In the genomic region with DNA sequence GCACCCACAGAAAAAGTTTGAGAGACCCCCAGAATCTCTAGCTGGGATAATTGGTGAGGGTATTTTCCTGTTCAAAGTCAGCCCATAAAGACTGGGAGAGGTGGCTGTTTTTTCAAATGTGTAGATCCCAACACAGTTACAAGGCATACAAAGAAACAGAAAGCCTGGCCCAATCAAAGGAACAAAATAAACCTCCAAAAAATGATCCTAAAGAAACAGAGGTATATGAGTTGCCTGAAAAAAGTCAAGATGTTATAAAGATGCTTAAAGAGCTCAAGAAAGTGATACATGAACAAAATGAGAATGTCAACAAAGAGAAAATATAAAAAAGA, we compare ENCODE assay signal across 20 cellular contexts. TPM values are rescaled to one million over a fixed set of nuclear protein-coding genes. Genes with fewer than 3 reads are reported as not detected.
"Had no signal": no experiment of that assay in that cellular context is flagged by ENCODE, and none has a peak within 500 bp of the region (broad histone marks: within the 10 kb centered on the region; RNA-seq: fewer than 3 reads in every experiment).

No MANE protein-coding gene starts in this region.

- H3K79me2 ChIP-seq: hepatocyte had no signal

- H3K4me1 ChIP-seq: tibial nerve had no signal

- H3K27me3 ChIP-seq: esophagus squamous epithelium, hepatocyte, tibial nerve had no signal

- H3K36me3 Mint-ChIP-seq: activated naive CD4-positive, alpha-beta T cell treated with anti-CD3 and anti-CD28 coated beads, Interleukin-2, amount 50 U/mL, for 72 hours; natural killer cell; stimulated activated naive B cell treated with anti-CD40 and anti-IgM and Interleukin-4, amounts not matched to agents 10 μg/mL and 1 μg/mL and 100 μg/mL, for 72 hours had no signal

- ATAC-seq: activated naive CD4-positive, alpha-beta T cell treated with anti-CD3 and anti-CD28 coated beads, Interleukin-2, amount 50 U/mL, for 72 hours; natural killer cell had no signal

- H3K4me3 ChIP-seq: esophagus squamous epithelium, hepatocyte, mucosa of descending colon, skin epidermis, tibial nerve had no signal

- H2AFZ ChIP-seq: hepatocyte had no signal

- H3K9me3 ChIP-seq: esophagus squamous epithelium, mucosa of descending colon, tibial nerve had no signal

- DNase-seq: activated CD4-positive, alpha-beta T cell treated with anti-CD3 and anti-CD28 coated beads for 1 hour; activated CD4-positive, alpha-beta T cell treated with anti-CD3 and anti-CD28 coated beads, Interleukin-2, amount 50 U/mL, for 48 hours; activated effector memory CD4-positive, alpha-beta T cell treated with anti-CD3 and anti-CD28 coated beads, Interleukin-2, amount 50 U/mL, for 16 hours; activated T-cell treated with anti-CD3 and anti-CD28 coated beads, Interleukin-2, amount 50 U/mL, for 1 hour; esophagus squamous epithelium; natural killer cell; stimulated activated CD4-positive, alpha-beta T cell treated with anti-CD3 and anti-CD28 coated beads, Interleukin-15, amount 100 ng/mL, for 24 hours; stimulated activated CD4-positive, alpha-beta T cell treated with anti-CD3 and anti-CD28 coated beads, Interleukin-4, amount 100 ng/mL, for 1 hour; stimulated activated naive B cell treated with anti-CD40 and anti-IgM and Interleukin-4, amounts not matched to agents 10 μg/mL and 1 μg/mL and 100 μg/mL, for 72 hours; T1000 had no signal

- H3K9me3 Mint-ChIP-seq: activated naive CD4-positive, alpha-beta T cell treated with anti-CD3 and anti-CD28 coated beads, Interleukin-2, amount 50 U/mL, for 72 hours; natural killer cell; stimulated activated naive B cell treated with anti-CD40 and anti-IgM and Interleukin-4, amounts not matched to agents 10 μg/mL and 1 μg/mL and 100 μg/mL, for 72 hours had no signal

- H3K4me2 ChIP-seq: hepatocyte had no signal

- H3K27ac ChIP-seq: esophagus squamous epithelium, hepatocyte, skin epidermis, tibial nerve had no signal

- H3K27ac Mint-ChIP-seq: activated naive CD4-positive, alpha-beta T cell treated with anti-CD3 and anti-CD28 coated beads, Interleukin-2, amount 50 U/mL, for 72 hours; natural killer cell; stimulated activated naive B cell treated with anti-CD40 and anti-IgM and Interleukin-4, amounts not matched to agents 10 μg/mL and 1 μg/mL and 100 μg/mL, for 72 hours had no signal

- H3K4me3 Mint-ChIP-seq: natural killer cell; stimulated activated naive B cell treated with anti-CD40 and anti-IgM and Interleukin-4, amounts not matched to agents 10 μg/mL and 1 μg/mL and 100 μg/mL, for 72 hours had no signal

- H3K36me3 ChIP-seq: esophagus squamous epithelium, tibial nerve had no signal

RNA-seq across cellular contexts. Expression of a gene that starts 40.2 kb away (rescaled TPM):
- total RNA-seq: activated naive CD4-positive, alpha-beta T cell treated with anti-CD3 and anti-CD28 coated beads, Interleukin-2, amount 50 U/mL, for 72 hours; cardiac septum; glomerular endothelial cell; left lobe of liver; natural killer cell; posterior vena cava; tibial nerve had no signal

RNA-seq across cellular contexts. Expression of a gene that starts 40.5 kb away (rescaled TPM):
- total RNA-seq: cardiac septum, esophagus squamous epithelium, fibroblast of villous mesenchyme, glomerular endothelial cell, left lobe of liver, mucosa of descending colon, natural killer cell, posterior vena cava, tibial nerve had no signal
- polyA plus RNA-seq: hepatocyte had no signal
